Comparison of ENCODE assay signal across 8 cellular contexts in the genomic region with DNA sequence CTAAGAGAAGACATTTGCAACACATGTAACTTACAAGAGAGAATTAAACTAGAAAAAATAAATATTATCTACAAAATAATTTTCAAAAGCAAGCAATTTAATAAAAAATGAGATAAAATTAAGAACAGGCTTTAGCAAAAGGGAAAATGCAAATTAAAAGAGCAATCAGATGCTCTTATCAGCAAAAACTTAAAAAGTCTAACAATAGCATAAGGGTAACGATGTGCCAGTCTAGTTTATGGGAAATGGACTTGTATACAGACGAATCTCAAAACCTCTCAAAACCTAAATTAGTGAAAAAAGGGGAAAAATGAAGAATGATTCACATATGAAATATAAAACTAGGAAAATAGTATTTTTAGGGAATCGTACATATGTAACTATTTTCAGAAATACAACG. TPM values are rescaled to one million over a fixed set of nuclear protein-coding genes. Genes with fewer than 3 reads are reported as not detected.
DNase-seq lines count a peak whose midpoint lies in the region; ATAC-seq and TF ChIP-seq lines count a peak whose summit lies in the region.

No MANE protein-coding gene starts in this region.

- H3K4me3 ChIP-seq in GM12865 (ENCODE audit: low read depth, low read length) (peak overlapping the region; percentile 97), epithelial cell of proximal tubule (ENCODE audit: low read depth, low read length) (peak overlapping the region; percentile 93), rectal smooth muscle tissue (ENCODE audit: low read length) (peak overlapping the region; percentile 97), mucosa of descending colon (no peak overlapping the region)

- H3K27ac ChIP-seq in rectal smooth muscle tissue (ENCODE audit: low read depth, low read length): peak overlapping the region; percentile 92

- ATAC-seq in mucosa of descending colon: no peak
- ATAC-seq in GM21825 (IDR thresholded peaks at IDR 0.05; ENCODE audit: unreplicated experiment): no peak

- no peaks in the 10 kb centered on the region for H3K9me3 ChIP-seq in mucosa of descending colon

- no peak for TF ChIP-seq CTCF in GM12865 (IDR thresholded peaks at IDR 0.05; ENCODE audit: insufficient read depth, low read depth, low read length, missing control alignments)
- TF ChIP-seq CTCF in epithelial cell of proximal tubule (conservative IDR thresholded peaks at IDR 0.05; ENCODE audit: low read depth, low read length): no peak
- no peak for TF ChIP-seq CTCF in mucosa of descending colon (IDR thresholded peaks at IDR 0.05)

- DNase-seq in GM12865 (ENCODE audit: low read depth) (peak; percentile 2), OCI-M1 (lab: John Stamatoyannopoulos, UW) (peak; percentile 71), epithelial cell of proximal tubule (ENCODE audit: low read depth) (no peak), NCI-H2081 (lab: John Stamatoyannopoulos, UW) (no peak), mucosa of descending colon (no peak), KG1 (lab: John Stamatoyannopoulos, UW) (no peak)

- intact Hi-C loops in mucosa of descending colon (cut with DNase I, micrococcal nuclease): no loop called here

- no peaks in the 10 kb centered on the region for H3K27me3 ChIP-seq in rectal smooth muscle tissue (ENCODE audit: control insufficient read depth, insufficient read depth, low read length)

- H3K36me3 ChIP-seq in rectal smooth muscle tissue (ENCODE audit: control insufficient read depth, insufficient read depth, low read length): no peaks in the 10 kb centered on the region
- H3K36me3 ChIP-seq in mucosa of descending colon (ENCODE audit: low read depth): no peaks in the 10 kb centered on the region

- H3K9ac ChIP-seq in rectal smooth muscle tissue (ENCODE audit: low read length): no peak overlapping the region

- H3K4me1 ChIP-seq in rectal smooth muscle tissue (ENCODE audit: control insufficient read depth, insufficient read depth, low read length): peaks cover 8% of the 10 kb centered on the region
- peaks cover 6% of the 10 kb centered on the region for H3K4me1 ChIP-seq in mucosa of descending colon (ENCODE audit: low read depth)

RNA-seq across cellular contexts. Expression of gene MANEA, which starts 1.1 kb away (rescaled TPM):
- total RNA-seq in epithelial cell of proximal tubule: 8.9 and 14.4 TPM in 2 replicates
- 1 to 10 TPM; 4.8 to 8.7 (median 5.7) TPM for total RNA-seq in mucosa of descending colon

Comparison
In these comparisons a context has a peak if more than half of its experiments do, and no peak if none do; other contexts are left out.
1. DNase-seq: peak in GM12865 (single experiment) and OCI-M1 (single experiment); none in epithelial cell of proximal tubule (single experiment), NCI-H2081 (0 of 2), mucosa of descending colon (0 of 3) and KG1 (single experiment).